27 cellular contexts compared by ENCODE assay signal in genomic region chr13:18946738-18947137, GRCh38.
"Had no signal": no experiment of that assay in that cellular context is flagged by ENCODE, and none has a peak within 500 bp of the region (broad histone marks: within the 10 kb centered on the region; RNA-seq: fewer than 3 reads in every experiment).

No MANE protein-coding gene starts in this region.

- H3K4me1 Mint-ChIP-seq: naive thymus-derived CD4-positive, alpha-beta T cell; nephron; neural progenitor cell; stimulated activated naive B cell treated with anti-CD40 and anti-IgM and Interleukin-4, amounts not matched to agents 10 μg/mL and 1 μg/mL and 100 μg/mL, for 72 hours had no signal

- H3K36me3 ChIP-seq: esophagus squamous epithelium, left lung, neural progenitor cell, ovary, thoracic aorta, transverse colon, vagina had no signal

- H3K36me3 Mint-ChIP-seq: naive thymus-derived CD4-positive, alpha-beta T cell; neural progenitor cell; stimulated activated naive B cell treated with anti-CD40 and anti-IgM and Interleukin-4, amounts not matched to agents 10 μg/mL and 1 μg/mL and 100 μg/mL, for 72 hours had no signal

- H3K9me3 Mint-ChIP-seq: stimulated activated naive CD8-positive, alpha-beta T cell treated with anti-CD3 and anti-CD28 coated beads, Interleukin-15, Interleukin-2, amounts not matched to agents 100 ng/mL and 50 ng/mL, for 24 hours had no signal

- H3K27me3 Mint-ChIP-seq: naive thymus-derived CD4-positive, alpha-beta T cell; stimulated activated naive B cell treated with anti-CD40 and anti-IgM and Interleukin-4, amounts not matched to agents 10 μg/mL and 1 μg/mL and 100 μg/mL, for 72 hours; stimulated activated naive CD8-positive, alpha-beta T cell treated with anti-CD3 and anti-CD28 coated beads, Interleukin-15, Interleukin-2, amounts not matched to agents 100 ng/mL and 50 ng/mL, for 24 hours had no signal

- H3K27ac ChIP-seq: coronary artery, esophagus squamous epithelium, left lung, neural progenitor cell, ovary, psoas muscle, skin epidermis, thoracic aorta, transverse colon, vagina had no signal

- FAIRE-seq: endometrium, frontal cortex had no signal

- ATAC-seq: left cardiac atrium; left lung; naive thymus-derived CD4-positive, alpha-beta T cell; psoas muscle; right cardiac atrium; stimulated activated naive B cell treated with anti-CD40 and anti-IgM and Interleukin-4, amounts not matched to agents 10 μg/mL and 1 μg/mL and 100 μg/mL, for 72 hours had no signal

- H3K4me1 ChIP-seq: esophagus squamous epithelium, left lung, neural progenitor cell, psoas muscle, transverse colon, vagina had no signal

- H3K9me3 ChIP-seq: ovary, psoas muscle, thoracic aorta, transverse colon, vagina had no signal

- H3K27me3 ChIP-seq: neural progenitor cell, ovary, transverse colon, vagina had no signal

- H3K4me3 ChIP-seq: coronary artery, esophagus squamous epithelium, left lung, neural progenitor cell, ovary, psoas muscle, skin epidermis, thoracic aorta, transverse colon, vagina had no signal

- H3K4me3 Mint-ChIP-seq: naive thymus-derived CD4-positive, alpha-beta T cell; nephron; stimulated activated naive B cell treated with anti-CD40 and anti-IgM and Interleukin-4, amounts not matched to agents 10 μg/mL and 1 μg/mL and 100 μg/mL, for 72 hours; stimulated activated naive CD8-positive, alpha-beta T cell treated with anti-CD3 and anti-CD28 coated beads, Interleukin-15, Interleukin-2, amounts not matched to agents 100 ng/mL and 50 ng/mL, for 24 hours had no signal

- H3K27ac Mint-ChIP-seq: naive thymus-derived CD4-positive, alpha-beta T cell; nephron; neural progenitor cell; stimulated activated naive B cell treated with anti-CD40 and anti-IgM and Interleukin-4, amounts not matched to agents 10 μg/mL and 1 μg/mL and 100 μg/mL, for 72 hours; stimulated activated naive CD8-positive, alpha-beta T cell treated with anti-CD3 and anti-CD28 coated beads, Interleukin-15, Interleukin-2, amounts not matched to agents 100 ng/mL and 50 ng/mL, for 24 hours had no signal

- H3K9ac ChIP-seq: neural progenitor cell had no signal

- DNase-seq: dermis blood vessel endothelial cell; effector memory CD4-positive, alpha-beta T cell; erythroblast; esophagus squamous epithelium; left cardiac atrium; mammary epithelial cell; mesendoderm; midbrain; naive thymus-derived CD4-positive, alpha-beta T cell; nucleus accumbens; ovary; psoas muscle; stimulated activated CD4-positive, alpha-beta T cell treated with anti-CD3 and anti-CD28 coated beads, Interleukin-15, amount 100 ng/mL, for 24 hours; stimulated activated CD4-positive, alpha-beta T cell treated with anti-CD3 and anti-CD28 coated beads, Interleukin-2, amount 100 ng/mL, for 48 hours; stimulated activated naive B cell treated with anti-CD40 and anti-IgM and Interleukin-4, amounts not matched to agents 10 μg/mL and 1 μg/mL and 100 μg/mL, for 72 hours; transverse colon had no signal
